In genomic region chr4:164935363-164935762, GRCh38 we compare ENCODE assay signal across 8 cellular contexts. TPM values are rescaled to one million over a fixed set of nuclear protein-coding genes. Genes with fewer than 3 reads are reported as not detected.
A peak's percentile ranks its signal among the peaks of the same experiment; 100 is the strongest.
DNase-seq lines count a peak whose midpoint lies in the region; ATAC-seq and TF ChIP-seq lines count a peak whose summit lies in the region.
"Had no signal": no experiment of that assay in that cellular context is flagged by ENCODE, and none has a peak within 500 bp of the region (broad histone marks: within the 10 kb centered on the region; RNA-seq: fewer than 3 reads in every experiment).

No MANE protein-coding gene starts in this region.

- WGBS in heart left ventricle, 4 donors, result 33 to 55% (median 52%) methylated on average over 1 of the region's 1 CpG

- H3K27ac ChIP-seq in heart left ventricle, result no peak overlapping the region

- no peaks in the 10 kb centered on the region for H3K36me3 ChIP-seq in Loucy (ENCODE audit: insufficient read depth, low read length)
- H3K36me3 ChIP-seq in heart left ventricle, result no peaks in the 10 kb centered on the region

- no peak overlapping the region for H3K4me2 ChIP-seq in Loucy (ENCODE audit: low read depth, low read length, poor library complexity, severe bottlenecking)

- no peak overlapping the region for H2AFZ ChIP-seq in Loucy (ENCODE audit: low read length)

- DNase-seq in nephron progenitor cell (no peak), heart left ventricle (no peak), HFFc6 (no peak)
- DNase-seq: activated naive CD4-positive, alpha-beta T cell treated with anti-CD3 and anti-CD28 coated beads, Interleukin-2, amount 10 ng/mL, durations not matched to agents 7 days and 5 days had no signal

- no peak for TF ChIP-seq POLR2A in heart left ventricle (IDR thresholded peaks at IDR 0.05)

- H4K20me1 ChIP-seq in Loucy (ENCODE audit: insufficient read depth, low read length, poor library complexity, severe bottlenecking), result no peaks in the 10 kb centered on the region

- H3K9me3 ChIP-seq in Loucy (ENCODE audit: insufficient read depth, low read depth, low read length) (no peaks in the 10 kb centered on the region), heart left ventricle (no peaks in the 10 kb centered on the region)

- H3K4me1 ChIP-seq in Loucy (ENCODE audit: insufficient read depth, low read length, poor library complexity, severe bottlenecking), result no peaks in the 10 kb centered on the region
- H3K4me1 ChIP-seq in heart left ventricle, result no peaks in the 10 kb centered on the region

- no peaks in the 10 kb centered on the region for H3K36me3 Mint-ChIP-seq in nephron progenitor cell (ENCODE audit: low read depth)
- no peaks in the 10 kb centered on the region for H3K36me3 Mint-ChIP-seq in activated T-helper 17 cell treated with anti-CD3 and anti-CD28 coated beads, Interleukin-2, amount 50 U/mL, for 72 hours (ENCODE audit: low read depth)
- no peaks in the 10 kb centered on the region for H3K36me3 Mint-ChIP-seq in HFFc6 (ENCODE audit: low read depth)
- H3K36me3 Mint-ChIP-seq: activated naive CD4-positive, alpha-beta T cell treated with anti-CD3 and anti-CD28 coated beads, Interleukin-2, amount 10 ng/mL, durations not matched to agents 7 days and 5 days had no signal

- H3F3A ChIP-seq in Loucy (ENCODE audit: low read depth), result no peaks in the 10 kb centered on the region

- peak; percentile 47 for ATAC-seq in GM18873 (IDR thresholded peaks at IDR 0.05; ENCODE audit: low FRiP score, unreplicated experiment)
- peak; percentile 46 for ATAC-seq in HG02588 (IDR thresholded peaks at IDR 0.05; ENCODE audit: unreplicated experiment)
- no peak for ATAC-seq in heart left ventricle
- ATAC-seq in activated T-helper 17 cell treated with anti-CD3 and anti-CD28 coated beads, Interleukin-2, amount 50 U/mL, for 72 hours (replicated peaks), result no peak

- no peaks in the 10 kb centered on the region for H3K79me2 ChIP-seq in Loucy (ENCODE audit: insufficient read depth, low read length)

- H3K9ac ChIP-seq in Loucy (ENCODE audit: low read depth, low read length, poor library complexity, severe bottlenecking), result no peak overlapping the region

- no peaks in the 10 kb centered on the region for H3K27me3 Mint-ChIP-seq in nephron progenitor cell (ENCODE audit: low read depth, poor library complexity)
- peaks cover 19% of the 10 kb centered on the region for H3K27me3 Mint-ChIP-seq in activated T-helper 17 cell treated with anti-CD3 and anti-CD28 coated beads, Interleukin-2, amount 50 U/mL, for 72 hours
- H3K27me3 Mint-ChIP-seq in HFFc6 (ENCODE audit: insufficient read depth), result peaks cover 1% of the 10 kb centered on the region

- no peaks in the 10 kb centered on the region for H3K27me3 ChIP-seq in Loucy (ENCODE audit: insufficient read depth, low read length, poor library complexity, severe bottlenecking)
- no peaks in the 10 kb centered on the region for H3K27me3 ChIP-seq in heart left ventricle

- H3K4me1 Mint-ChIP-seq in nephron progenitor cell, result peaks cover 20% of the 10 kb centered on the region
- H3K4me1 Mint-ChIP-seq in activated T-helper 17 cell treated with anti-CD3 and anti-CD28 coated beads, Interleukin-2, amount 50 U/mL, for 72 hours, result no peaks in the 10 kb centered on the region
- no peaks in the 10 kb centered on the region for H3K4me1 Mint-ChIP-seq in HFFc6 (ENCODE audit: low read depth)
- H3K4me1 Mint-ChIP-seq: activated naive CD4-positive, alpha-beta T cell treated with anti-CD3 and anti-CD28 coated beads, Interleukin-2, amount 10 ng/mL, durations not matched to agents 7 days and 5 days had no signal

- H3K4me3 Mint-ChIP-seq in nephron progenitor cell (no peak overlapping the region), HFFc6 (no peak overlapping the region)
- H3K4me3 Mint-ChIP-seq in activated T-helper 17 cell treated with anti-CD3 and anti-CD28 coated beads, Interleukin-2, amount 50 U/mL, for 72 hours, result no peak overlapping the region
- H3K4me3 Mint-ChIP-seq: activated naive CD4-positive, alpha-beta T cell treated with anti-CD3 and anti-CD28 coated beads, Interleukin-2, amount 10 ng/mL, durations not matched to agents 7 days and 5 days had no signal

- H3K27ac Mint-ChIP-seq in nephron progenitor cell, result peak overlapping the region; percentile 71
- no peak overlapping the region for H3K27ac Mint-ChIP-seq in activated T-helper 17 cell treated with anti-CD3 and anti-CD28 coated beads, Interleukin-2, amount 50 U/mL, for 72 hours
- H3K27ac Mint-ChIP-seq in HFFc6, result no peak overlapping the region
- H3K27ac Mint-ChIP-seq: activated naive CD4-positive, alpha-beta T cell treated with anti-CD3 and anti-CD28 coated beads, Interleukin-2, amount 10 ng/mL, durations not matched to agents 7 days and 5 days had no signal

- H3K9me3 Mint-ChIP-seq in nephron progenitor cell (no peaks in the 10 kb centered on the region), HFFc6 (peaks cover 8% of the 10 kb centered on the region; the same call in 1 of the 2 replicates)
- no peaks in the 10 kb centered on the region for H3K9me3 Mint-ChIP-seq in activated T-helper 17 cell treated with anti-CD3 and anti-CD28 coated beads, Interleukin-2, amount 50 U/mL, for 72 hours
- H3K9me3 Mint-ChIP-seq: activated naive CD4-positive, alpha-beta T cell treated with anti-CD3 and anti-CD28 coated beads, Interleukin-2, amount 10 ng/mL, durations not matched to agents 7 days and 5 days had no signal

- no peak overlapping the region for H3K4me3 ChIP-seq in Loucy (ENCODE audit: low read length, poor library complexity, severe bottlenecking)
- no peak overlapping the region for H3K4me3 ChIP-seq in heart left ventricle

- intact Hi-C loops in heart left ventricle (cut with DNase I), result no loop called here

- H3K9me2 ChIP-seq in Loucy (replicated peaks; ENCODE audit: low read depth, low read length), result no peaks in the 10 kb centered on the region

- TF ChIP-seq CTCF in Loucy (conservative IDR thresholded peaks at IDR 0.05; ENCODE audit: low read length) (peak; percentile 48), nephron progenitor cell (IDR thresholded peaks at IDR 0.05) (no peak), heart left ventricle (IDR thresholded peaks at IDR 0.05) (no peak), HFFc6 (IDR thresholded peaks at IDR 0.05) (no peak)

RNA-seq across cellular contexts. Expression of gene TRIM61, which starts 42.1 kb away (rescaled TPM):
- total RNA-seq in heart left ventricle, result 1 to 10 TPM in 7 of 9 donors, under 1 TPM in 2; 0.94 to 3.0 (median 2.1) TPM
- polyA plus RNA-seq in heart left ventricle, result 1 to 10 TPM in 1 of 2 donors, under 1 TPM in 1; 0.76 to 2.1 TPM
- 1 to 10 TPM; 1.1 to 1.7 TPM for total RNA-seq in activated T-helper 17 cell treated with anti-CD3 and anti-CD28 coated beads, Interleukin-2, amount 50 U/mL, for 72 hours
- total RNA-seq in HFFc6 (2021; fragmentation: NEBNext Ultra II Directional; extraction: Animal tissue kit (Norgen Biotek cat#: 25700)), result under 1 TPM in 4 of 6 experiments, not detected in 2; 0.12 to 0.31 (median 0.19) TPM

RNA-seq across cellular contexts. Expression of gene APELA, which starts 58.4 kb away (rescaled TPM):
- total RNA-seq in heart left ventricle, result not detected
- not detected for polyA plus RNA-seq in heart left ventricle
- total RNA-seq in activated T-helper 17 cell treated with anti-CD3 and anti-CD28 coated beads, Interleukin-2, amount 50 U/mL, for 72 hours, result not detected
- not detected for total RNA-seq in HFFc6 (2021; fragmentation: NEBNext Ultra II Directional; extraction: Animal tissue kit (Norgen Biotek cat#: 25700))

Comparison
In these comparisons a context has a peak if more than half of its experiments do, and no peak if none do; other contexts are left out.
1. ATAC-seq: peak in GM18873 (single experiment) and HG02588 (single experiment); none in heart left ventricle (0 of 4) and activated T-helper 17 cell treated with anti-CD3 and anti-CD28 coated beads, Interleukin-2, amount 50 U/mL, for 72 hours (single experiment).